22 cellular contexts compared by ENCODE assay signal in the genomic region with DNA sequence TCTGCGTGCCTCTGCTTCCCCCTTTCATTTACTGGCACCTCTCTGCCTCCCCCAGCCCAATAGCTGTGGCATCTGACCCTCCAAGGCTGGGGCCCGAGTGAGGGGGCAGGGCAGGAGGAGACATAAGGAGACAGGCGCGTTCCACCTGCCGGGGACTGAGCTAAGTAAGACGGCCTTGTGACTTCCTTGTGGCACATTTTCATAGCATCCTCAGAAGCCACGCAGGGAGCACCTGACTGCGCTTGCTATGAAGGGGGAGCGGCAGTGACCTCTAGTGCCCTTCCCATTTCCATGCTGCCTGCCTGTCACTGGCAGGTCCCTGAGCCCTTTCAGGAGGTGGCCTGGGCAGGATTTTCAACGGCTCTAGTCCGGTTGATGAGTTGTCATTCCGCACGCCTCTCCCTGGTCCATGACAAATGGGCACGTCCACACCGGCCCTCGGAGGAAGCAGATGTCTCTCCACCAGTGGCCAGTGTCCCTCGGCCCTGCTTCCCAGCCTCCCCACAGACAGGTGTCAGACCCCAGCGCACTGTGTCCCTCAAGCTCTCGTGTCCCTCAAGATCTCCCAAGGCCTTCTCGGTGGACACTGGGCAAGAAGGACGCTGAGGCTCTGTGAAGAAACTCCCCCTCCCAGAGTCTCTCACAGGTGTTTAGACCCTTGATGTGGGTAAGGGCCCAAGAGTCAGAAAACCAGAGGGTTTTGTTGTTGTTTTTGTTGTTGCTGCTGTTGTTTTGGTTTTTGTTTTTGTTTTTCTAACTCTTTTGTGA. TPM values are rescaled to one million over a fixed set of nuclear protein-coding genes. Genes with fewer than 3 reads are reported as not detected.
DNase-seq lines count a peak whose midpoint lies in the region; ATAC-seq and TF ChIP-seq lines count a peak whose summit lies in the region.
"Had no signal": no experiment of that assay in that cellular context is flagged by ENCODE, and none has a peak within 500 bp of the region (broad histone marks: within the 10 kb centered on the region; RNA-seq: fewer than 3 reads in every experiment).

No MANE protein-coding gene starts in this region.

- H3K79me2 ChIP-seq in HCT116 (ENCODE audit: insufficient read depth, low read length) (no peaks in the 10 kb centered on the region), neural progenitor cell (ENCODE audit: low read depth) (no peaks in the 10 kb centered on the region)

- peak; percentile 68 for DNase-seq in DMS53 (lab: John Stamatoyannopoulos, UW)
- no peak for DNase-seq in HCT116 (ENCODE audit: low read depth, low spot score)
- DNase-seq in coronary artery (ENCODE audit: low spot score) = peak; percentile 67
- no peak for DNase-seq in neural progenitor cell (ENCODE audit: low spot score)
- no peak for DNase-seq in stimulated activated CD4-positive, alpha-beta T cell treated with anti-CD3 and anti-CD28 coated beads, Interleukin-2, amount 100 ng/mL, for 48 hours
- no peak for DNase-seq in T-helper 2 cell
- DNase-seq in HuH-7.5 (ENCODE audit: low spot score) = no peak
- DNase-seq: activated CD4-positive, alpha-beta T cell treated with anti-CD3 and anti-CD28 coated beads, Interleukin-2, amount 50 U/mL, for 1 hour; activated naive CD4-positive, alpha-beta T cell; activated T-cell treated with anti-CD3 and anti-CD28 coated beads, Interleukin-2, amount 50 U/mL, for 1 hour; central memory CD4-positive, alpha-beta T cell; gastrocnemius medialis; NCI-H2227 treated with DMSO at 0.1 percent for 48 hours; NK-92 treated with Interleukin-12 subunit alpha and Interleukin-12 subunit beta, amount 100 ng/mL, for 24 hours; right cardiac atrium; stimulated activated naive CD4-positive, alpha-beta T cell treated with Interleukin-2 at 50 U/mL for 16 hours; transverse colon had no signal

- H3K36me3 ChIP-seq in HCT116 (ENCODE audit: control insufficient read depth in 1 of 2, insufficient read depth in 2 of 2, low read length in 2 of 2) = no peaks in the 10 kb centered on the region
- H3K36me3 ChIP-seq in neural progenitor cell = no peaks in the 10 kb centered on the region
- H3K36me3 ChIP-seq: gastrocnemius medialis, left lung, neutrophil, transverse colon had no signal

- H3K4me1 ChIP-seq in HCT116 (ENCODE audit: control insufficient read depth in 1 of 2, insufficient read depth in 2 of 2, low read length in 2 of 2) = no peaks in the 10 kb centered on the region
- no peaks in the 10 kb centered on the region for H3K4me1 ChIP-seq in neural progenitor cell
- H3K4me1 ChIP-seq: gastrocnemius medialis, left lung, transverse colon had no signal

- H3K9me3 ChIP-seq in HCT116 (ENCODE audit: control insufficient read depth in 1 of 2, insufficient read depth in 1 of 2, low read depth in 1 of 2, low read length in 2 of 2) (no peaks in the 10 kb centered on the region), neural progenitor cell (ENCODE audit: low read depth) (no peaks in the 10 kb centered on the region)
- H3K9me3 ChIP-seq: gastrocnemius medialis, left lung, neutrophil, transverse colon had no signal

- peaks cover 4% of the 10 kb centered on the region for H3K9me3 Mint-ChIP-seq in neural progenitor cell
- H3K9me3 Mint-ChIP-seq: T-cell had no signal

- POLR2A ChIA-PET in HCT116 (lab: Charles Lee) = no interaction called here

- no peaks in the 10 kb centered on the region for H3K36me3 Mint-ChIP-seq in neural progenitor cell
- H3K36me3 Mint-ChIP-seq: T-cell had no signal

- H3F3A ChIP-seq in neural progenitor cell (ENCODE audit: low read depth) = no peaks in the 10 kb centered on the region

- H3K27me3 ChIP-seq in HCT116 (ENCODE audit: insufficient read depth, low read length) (no peaks in the 10 kb centered on the region), neural progenitor cell (no peaks in the 10 kb centered on the region)
- H3K27me3 ChIP-seq: gastrocnemius medialis, transverse colon had no signal

- ATAC-seq in HCT116 (no peak), HG03135 (IDR thresholded peaks at IDR 0.05; ENCODE audit: unreplicated experiment) (no peak)
- ATAC-seq: esophagus mucosa, gastrocnemius medialis, left lung, T-cell had no signal

- H3K27ac Mint-ChIP-seq in neural progenitor cell = no peak overlapping the region
- H3K27ac Mint-ChIP-seq: T-cell had no signal

- H3K27ac ChIP-seq in HCT116 (ENCODE audit: low read depth, low read length) (no peak overlapping the region), coronary artery (no peak overlapping the region), neural progenitor cell (no peak overlapping the region)
- H3K27ac ChIP-seq: gastrocnemius medialis, left lung, neutrophil, transverse colon had no signal

- RAD21 ChIA-PET in HCT116 (lab: Charles Lee; ENCODE audit: low non-redundant PET in 1 of 2, low total read pairs in 2 of 2, uncharacterized antibody in 2 of 2, unreplicated experiment in 2 of 2) = no interaction called here

- H2AFZ ChIP-seq in HCT116 (ENCODE audit: low read depth, low read length, poor library complexity, severe bottlenecking) (no peak overlapping the region), neural progenitor cell (replicated peaks) (no peak overlapping the region)

- H3K4me3 Mint-ChIP-seq in neural progenitor cell = no peak overlapping the region
- H3K4me3 Mint-ChIP-seq: T-cell had no signal

- intact Hi-C loops in HCT116 (cut with micrococcal nuclease) = no loop called here

- no peak overlapping the region for H3K9ac ChIP-seq in HCT116 (ENCODE audit: low read length)
- H3K9ac ChIP-seq in neural progenitor cell = no peak overlapping the region

- peak; percentile 23; the same call in 1 of the 2 replicates for TF ChIP-seq RAD21 in HCT116 (IDR thresholded peaks at IDR 0.05; ENCODE audit: low read depth)

- no peak for TF ChIP-seq POLR2A in HCT116 (IDR thresholded peaks at IDR 0.05; ENCODE audit: borderline replicate concordance, extremely low read depth, insufficient read depth, insufficient read length)

- H4K20me1 ChIP-seq in HCT116 (ENCODE audit: insufficient read depth) (no peaks in the 10 kb centered on the region), neural progenitor cell (ENCODE audit: low read depth) (no peaks in the 10 kb centered on the region)

- H3K27me3 Mint-ChIP-seq in neural progenitor cell (ENCODE audit: insufficient read depth, low read depth) = peaks cover 7% of the 10 kb centered on the region

- H3K4me3 ChIP-seq in HCT116 (replicated peaks in 1 of 2; ENCODE audit: low read depth in 1 of 2, low read length in 2 of 2) (no peak overlapping the region), coronary artery (no peak overlapping the region), neural progenitor cell (no peak overlapping the region)
- H3K4me3 ChIP-seq: gastrocnemius medialis, left lung, transverse colon had no signal

- no peaks in the 10 kb centered on the region for H3K9me2 ChIP-seq in HCT116 (ENCODE audit: insufficient read depth)

- BruUV-seq in HCT116 (replicated peaks; lab: Mats Ljungman, UMichigan) = no TSS peak

- H3K4me1 Mint-ChIP-seq in neural progenitor cell = peaks cover 8% of the 10 kb centered on the region
- H3K4me1 Mint-ChIP-seq: T-cell had no signal

- TF ChIP-seq CTCF in HCT116 (IDR thresholded peaks at IDR 0.05 in 2 of 3, conservative IDR thresholded peaks at IDR 0.05 in 1 of 3; ENCODE audit: borderline replicate concordance in 1 of 3, insufficient read depth in 1 of 3, low read depth in 2 of 3, low read length in 2 of 3) = no peak
- TF ChIP-seq CTCF in coronary artery (IDR thresholded peaks at IDR 0.05) = no peak
- TF ChIP-seq CTCF in neural progenitor cell (IDR thresholded peaks at IDR 0.05) = peak; percentile 10

- CTCF ChIA-PET in HCT116 (lab: Charles Lee) = no interaction called here

- no peak overlapping the region for H3K4me2 ChIP-seq in HCT116 (ENCODE audit: low read length)
- no peak overlapping the region for H3K4me2 ChIP-seq in neural progenitor cell

TF ChIP-seq in HCT116, 20 proteins besides CTCF, POLR2A, EP300 and RAD21:
- TF ChIP-seq ZBTB33 (IDR thresholded peaks at IDR 0.05; ENCODE audit: extremely low read depth, insufficient replicate concordance, low read length) = no peak
- no peak for TF ChIP-seq EZH2 (IDR thresholded peaks at IDR 0.05)

RNA-seq across cellular contexts. Expression of gene CYP26B1, which starts 42.7 kb away (rescaled TPM):
- total RNA-seq in HCT116 (2021; ENCODE audit: unreplicated experiment) = 21.1 TPM
- polyA plus RNA-seq in HCT116 (2012) = 11.6 and 11.9 TPM in 2 replicates
- total RNA-seq in neural progenitor cell (ENCODE audit: low replicate concordance) = 0.21 and 1.2 TPM in 2 replicates

Comparison
In these comparisons a context has a peak if more than half of its experiments do, and no peak if none do; other contexts are left out.
1. DNase-seq: peak in DMS53 (single experiment) and coronary artery (single experiment); none in HCT116 (single experiment), neural progenitor cell (single experiment), stimulated activated CD4-positive, alpha-beta T cell treated with anti-CD3 and anti-CD28 coated beads, Interleukin-2, amount 100 ng/mL, for 48 hours (0 of 2), T-helper 2 cell (0 of 5) and HuH-7.5 (single experiment).
2. RNA of gene CYP26B1, which starts 42.7 kb away (total RNA-seq): 21.1 TPM in HCT116 (single experiment); 0.21 to 1.2 TPM in neural progenitor cell; every median in the first group is over 10 times any median in the second.